In genomic region chr22:28841111-28841510, GRCh38 we compare ENCODE assay signal across 16 cellular contexts.
"Had no signal": no experiment of that assay in that cellular context is flagged by ENCODE, and none has a peak within 500 bp of the region (broad histone marks: within the 10 kb centered on the region; RNA-seq: fewer than 3 reads in every experiment).

No MANE protein-coding gene starts in this region.

- H3K27ac Mint-ChIP-seq: activated B cell treated with CpG ODN at 0.5 μM for 24 hours; activated CD8-positive, alpha-beta T cell treated with anti-CD3 and anti-CD28 coated beads for 36 hours; activated naive CD4-positive, alpha-beta T cell treated with anti-CD3 and anti-CD28 coated beads, Interleukin-2, amount 50 U/mL, for 24 hours; naive thymus-derived CD8-positive, alpha-beta T cell; stimulated activated effector memory CD8-positive, alpha-beta T cell treated with anti-CD3 and anti-CD28 coated beads, Interleukin-12 subunit alpha, Interleukin-12 subunit beta, amount 100 ng/mL, for 72 hours had no signal

- H3K4me1 ChIP-seq: adrenal gland, esophagus squamous epithelium, pancreas had no signal

- H3K4me1 Mint-ChIP-seq: activated B cell treated with CpG ODN at 0.5 μM for 24 hours; activated naive CD4-positive, alpha-beta T cell treated with anti-CD3 and anti-CD28 coated beads, Interleukin-2, amount 50 U/mL, for 24 hours had no signal

- H3K27me3 Mint-ChIP-seq: activated B cell treated with CpG ODN at 0.5 μM for 24 hours; activated CD8-positive, alpha-beta T cell treated with anti-CD3 and anti-CD28 coated beads for 36 hours; activated naive CD4-positive, alpha-beta T cell treated with anti-CD3 and anti-CD28 coated beads, Interleukin-2, amount 50 U/mL, for 24 hours; naive thymus-derived CD8-positive, alpha-beta T cell had no signal

- H3K4me3 Mint-ChIP-seq: activated B cell treated with CpG ODN at 0.5 μM for 24 hours; activated CD8-positive, alpha-beta T cell treated with anti-CD3 and anti-CD28 coated beads for 36 hours; activated naive CD4-positive, alpha-beta T cell treated with anti-CD3 and anti-CD28 coated beads, Interleukin-2, amount 50 U/mL, for 24 hours; activated T-cell treated with anti-CD3 and anti-CD28 coated beads, Interleukin-2, amount 50 U/mL, for 4 hours; naive thymus-derived CD8-positive, alpha-beta T cell; stimulated activated effector memory CD8-positive, alpha-beta T cell treated with anti-CD3 and anti-CD28 coated beads, Interleukin-12 subunit alpha, Interleukin-12 subunit beta, amount 100 ng/mL, for 72 hours had no signal

- H3K27ac ChIP-seq: adrenal gland, coronary artery, esophagus squamous epithelium, pancreas had no signal

- ATAC-seq: activated CD8-positive, alpha-beta T cell treated with anti-CD3 and anti-CD28 coated beads for 36 hours; activated T-cell treated with anti-CD3 and anti-CD28 coated beads, Interleukin-2, amount 50 U/mL, for 4 hours; left ventricle myocardium superior; naive thymus-derived CD8-positive, alpha-beta T cell; pancreas; stimulated activated effector memory CD8-positive, alpha-beta T cell treated with anti-CD3 and anti-CD28 coated beads, Interleukin-12 subunit alpha, Interleukin-12 subunit beta, amount 100 ng/mL, for 72 hours had no signal

- H3K27me3 ChIP-seq: adrenal gland, esophagus squamous epithelium, pancreas had no signal

- H3K9me3 Mint-ChIP-seq: activated CD8-positive, alpha-beta T cell treated with anti-CD3 and anti-CD28 coated beads for 36 hours; activated naive CD4-positive, alpha-beta T cell treated with anti-CD3 and anti-CD28 coated beads, Interleukin-2, amount 50 U/mL, for 24 hours; activated T-cell treated with anti-CD3 and anti-CD28 coated beads, Interleukin-2, amount 50 U/mL, for 4 hours; stimulated activated effector memory CD8-positive, alpha-beta T cell treated with anti-CD3 and anti-CD28 coated beads, Interleukin-12 subunit alpha, Interleukin-12 subunit beta, amount 100 ng/mL, for 72 hours had no signal

- H3K36me3 ChIP-seq: adrenal gland, esophagus squamous epithelium, pancreas had no signal

- H3K4me3 ChIP-seq: adrenal gland, coronary artery, esophagus squamous epithelium, pancreas had no signal

- H3K9me3 ChIP-seq: adrenal gland, esophagus squamous epithelium, pancreas had no signal

- DNase-seq: activated B cell treated with CpG ODN at 0.5 μM for 24 hours; activated CD4-positive, alpha-beta T cell treated with anti-CD3 and anti-CD28 coated beads for 48 hours; activated CD8-positive, alpha-beta T cell treated with anti-CD3 and anti-CD28 coated beads for 36 hours; activated effector memory CD4-positive, alpha-beta T cell treated with Interleukin-2 at 50 U/mL for 16 hours; activated T-cell treated with anti-CD3 and anti-CD28 coated beads, Interleukin-2, amount 50 U/mL, for 4 hours; adrenal gland; esophagus squamous epithelium; foreskin fibroblast; left ventricle myocardium superior; mesenchymal stem cell; naive thymus-derived CD8-positive, alpha-beta T cell; pancreas; stimulated activated CD4-positive, alpha-beta T cell treated with anti-CD3 and anti-CD28 coated beads, Interleukin-12 subunit alpha, Interleukin-12 subunit beta, amount 100 ng/mL, for 4 hours had no signal
